15 cellular contexts compared by ENCODE assay signal in the genomic region with DNA sequence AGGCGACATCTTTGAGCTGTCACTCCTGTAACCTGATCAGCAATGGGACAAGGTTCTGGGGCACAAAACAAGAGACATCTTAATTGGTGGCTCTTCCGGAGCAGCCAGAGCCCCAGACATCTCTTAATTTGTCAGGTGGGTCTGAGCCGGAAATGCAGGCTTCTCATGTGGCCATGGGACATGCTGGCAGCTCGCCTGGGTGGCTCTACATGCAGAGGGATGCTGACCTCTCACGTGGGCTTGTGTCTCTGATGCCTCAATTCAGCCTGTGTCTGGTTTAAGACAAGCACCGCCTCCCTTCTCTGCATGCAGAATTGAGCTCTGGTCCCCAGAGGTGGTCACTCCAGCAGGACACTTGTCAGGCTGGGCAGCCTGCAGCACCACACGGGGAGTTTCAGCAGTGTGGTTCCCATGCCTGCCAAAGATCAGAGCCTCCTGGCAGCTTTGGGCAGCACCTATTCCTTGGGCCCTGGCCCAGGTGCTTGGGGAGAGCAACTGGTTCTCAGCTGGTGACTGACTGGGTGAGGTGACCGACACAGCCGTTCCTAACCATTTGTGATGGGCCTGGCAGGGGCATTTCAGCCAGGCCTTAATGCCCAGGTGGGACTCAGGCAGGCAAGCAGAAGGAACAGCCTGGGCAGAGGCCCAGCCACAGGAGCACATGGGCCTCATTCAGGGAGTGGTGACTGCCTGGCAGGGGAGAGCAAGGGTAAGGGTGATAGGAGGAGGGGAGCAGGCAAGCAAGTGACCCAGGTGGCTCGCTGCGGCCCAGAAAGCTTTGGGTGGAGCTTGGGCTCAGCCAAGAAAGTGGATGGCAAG. TPM values are rescaled to one million over a fixed set of nuclear protein-coding genes. Genes with fewer than 3 reads are reported as not detected.
DNase-seq lines count a peak whose midpoint lies in the region; ATAC-seq, FAIRE-seq and TF ChIP-seq lines count a peak whose summit lies in the region.
"Had no signal": no experiment of that assay in that cellular context is flagged by ENCODE, and none has a peak within 500 bp of the region (broad histone marks: within the 10 kb centered on the region; RNA-seq: fewer than 3 reads in every experiment).

No MANE protein-coding gene starts in this region.

- BruUV-seq in HepG2 (replicated peaks; lab: Mats Ljungman, UMichigan), result no TSS peak

- H3K4ac ChIP-seq in neuronal stem cell (ENCODE audit: low read length), result peak overlapping the region; percentile 66

- peak overlapping the region; percentile 44 for H3K18ac ChIP-seq in neuronal stem cell (ENCODE audit: low read length)

- WGBS in right lobe of liver (ENCODE audit: insufficient coverage, low coverage, low lambda C conversion rate, missing lambda C conversion rate), result 50% methylated on average over 1 of the region's 11 CpGs
- WGBS in HepG2 (ENCODE audit: low lambda C conversion rate), result 22% methylated on average over 4 of the region's 11 CpGs
- WGBS in neuronal stem cell (ENCODE audit: extremely low coverage in 2 of 2, insufficient read length in 2 of 2, insufficient replicate concordance in 1 of 2), 2 donors, result no CpG with 5 or more reads among the region's 11 CpGs

- H3K23ac ChIP-seq in neuronal stem cell (ENCODE audit: low read depth, low read length, poor library complexity), result no peak overlapping the region

- H3K14ac ChIP-seq in neuronal stem cell (ENCODE audit: low read length), result peak overlapping the region; percentile 21

- H3K9me3 ChIP-seq in right lobe of liver (no peaks in the 10 kb centered on the region), HepG2 (ENCODE audit: low read length) (no peaks in the 10 kb centered on the region), neuronal stem cell (replicated peaks in 1 of 2; ENCODE audit: control insufficient read depth in 2 of 2, insufficient read depth in 1 of 2, low read depth in 1 of 2, low read length in 2 of 2) (no peaks in the 10 kb centered on the region)

- DNase-seq in right lobe of liver (peak; percentile 11 to 40 (median 37)), HepG2 (ENCODE audit: low spot score) (no peak), neuronal stem cell (ENCODE audit: low spot score) (no peak), hepatic stellate cell (ENCODE audit: low spot score) (no peak)
- DNase-seq in activated CD8-positive, alpha-beta memory T cell treated with anti-CD3 and anti-CD28 coated beads, Interleukin-2, amount 50 U/mL, for 48 hours, result peak; percentile 29
- DNase-seq: activated naive CD4-positive, alpha-beta T cell treated with Interleukin-2 at 50 U/mL for 16 hours; brain microvascular endothelial cell; effector CD8-positive, alpha-beta T cell; GOT3; NCI-H187 treated with DMSO at 0.1 percent for 48 hours had no signal

- H2BK5ac ChIP-seq in neuronal stem cell (ENCODE audit: low read length), result no peak overlapping the region

- H3K36me3 ChIP-seq in right lobe of liver (no peaks in the 10 kb centered on the region), HepG2 (replicated peaks in 1 of 2; ENCODE audit: control insufficient read depth in 1 of 2, insufficient read depth in 2 of 2, low read length in 2 of 2) (no peaks in the 10 kb centered on the region), neuronal stem cell (replicated peaks in 1 of 2; ENCODE audit: control insufficient read depth in 2 of 2, insufficient read depth in 2 of 2, low read length in 2 of 2) (no peaks in the 10 kb centered on the region)
- H3K36me3 ChIP-seq: brain microvascular endothelial cell had no signal

- no peaks in the 10 kb centered on the region for H3K4me1 ChIP-seq in right lobe of liver
- H3K4me1 ChIP-seq in HepG2 (ENCODE audit: insufficient read depth, low read length), result no peaks in the 10 kb centered on the region
- peaks cover 0 to 6% of the 10 kb centered on the region in 2 donors for H3K4me1 ChIP-seq in neuronal stem cell (ENCODE audit: control insufficient read depth in 2 of 2, insufficient read depth in 1 of 2, low read depth in 1 of 2, low read length in 2 of 2)

- TF ChIP-seq CTCF in right lobe of liver (IDR thresholded peaks at IDR 0.05), result no peak
- no peak for TF ChIP-seq CTCF in HepG2 (CRISPR knock-in tag; IDR thresholded peaks at IDR 0.05)

- TF ChIP-seq EP300 in HepG2 (IDR thresholded peaks at IDR 0.05; ENCODE audit: low read depth in 2 of 2, low read length in 2 of 2), result no peak
- no peak for TF ChIP-seq EP300 in HepG2 (CRISPR knock-in tag; IDR thresholded peaks at IDR 0.05; ENCODE audit: borderline replicate concordance)

- FAIRE-seq in HepG2 (lab: Jason Lieb, UNC), result no peak

- H3K9ac ChIP-seq in HepG2 (ENCODE audit: insufficient read depth, low read depth, low read length) (no peak overlapping the region), neuronal stem cell (ENCODE audit: low read depth, low read length, poor library complexity) (peak overlapping the region; percentile 70)

- no peak overlapping the region for H2BK15ac ChIP-seq in neuronal stem cell (ENCODE audit: low read length)

- H3K79me2 ChIP-seq in HepG2 (ENCODE audit: insufficient read depth, low read length), result no peaks in the 10 kb centered on the region

- no peak for TF ChIP-seq RAD21 in HepG2 (CRISPR knock-in tag; IDR thresholded peaks at IDR 0.05)

- H2AFZ ChIP-seq in HepG2 (ENCODE audit: low read length) (no peak overlapping the region), neuronal stem cell (ENCODE audit: low read length) (no peak overlapping the region)

- peak overlapping the region; percentile 98 for H2AK5ac ChIP-seq in neuronal stem cell (ENCODE audit: low read depth, low read length)

- H3K79me1 ChIP-seq in neuronal stem cell (ENCODE audit: low read depth, low read length), result no peaks in the 10 kb centered on the region

- H2BK12ac ChIP-seq in neuronal stem cell (ENCODE audit: low read length), result no peak overlapping the region

- no peak overlapping the region for H4K91ac ChIP-seq in neuronal stem cell (ENCODE audit: low read depth, low read length, poor library complexity)

- no peak overlapping the region for H3K4me3 ChIP-seq in right lobe of liver
- no peak overlapping the region for H3K4me3 ChIP-seq in HepG2 (replicated peaks in 1 of 3; ENCODE audit: insufficient read depth in 1 of 3, low read depth in 2 of 3, low read length in 3 of 3)
- H3K4me3 ChIP-seq in neuronal stem cell (ENCODE audit: low read length in 2 of 2), result no peak overlapping the region
- H3K4me3 ChIP-seq: lung had no signal

- in situ Hi-C loops in HepG2 (cut with HindIII; ENCODE audit: extremely low pct_ligation_motif_present, low pct_unique_long_range_greater_than_20kb), result no loop called here

- POLR2A ChIA-PET in HepG2 (lab: Yijun Ruan, JAX), result no interaction called here

- H3K27ac ChIP-seq in right lobe of liver (no peak overlapping the region), HepG2 (ENCODE audit: extremely low read length, insufficient read depth, low read length) (no peak overlapping the region), neuronal stem cell (replicated peaks; ENCODE audit: low read length) (no peak overlapping the region)
- H3K27ac ChIP-seq: brain microvascular endothelial cell had no signal

- peak overlapping the region; percentile 16 for H2BK120ac ChIP-seq in neuronal stem cell (ENCODE audit: low read depth, low read length)

- TF ChIP-seq POLR2A in right lobe of liver (IDR thresholded peaks at IDR 0.05), result no peak
- no peak for TF ChIP-seq POLR2A in HepG2 (IDR thresholded peaks at IDR 0.05; ENCODE audit: insufficient read depth in 1 of 2, low read depth in 2 of 2, low read length in 2 of 2)

- peak in 1 of 4 donors; percentile 11 for ATAC-seq in right lobe of liver
- ATAC-seq in HepG2, result no peak; the same call in 1 of the 3 replicates
- ATAC-seq in GM21381 (IDR thresholded peaks at IDR 0.05; ENCODE audit: unreplicated experiment), result no peak
- no peak for ATAC-seq in HG02938 (IDR thresholded peaks at IDR 0.05; ENCODE audit: unreplicated experiment)

- CTCF ChIA-PET in HepG2 (lab: Yijun Ruan, JAX; ENCODE audit: low intra/inter-chr PET ratio, low total read pairs), result no interaction called here

- H3K27me3 ChIP-seq in right lobe of liver (no peaks in the 10 kb centered on the region), HepG2 (ENCODE audit: control insufficient read depth in 1 of 2, insufficient read depth in 2 of 2, low read length in 2 of 2) (peaks cover 0 to 11% of the 10 kb centered on the region in 2 experiments; a peak in 1 of 5 replicates), neuronal stem cell (ENCODE audit: control insufficient read depth in 3 of 3, insufficient read depth in 3 of 3, low read depth in 1 of 3, low read length in 3 of 3) (no peaks in the 10 kb centered on the region)
- H3K27me3 ChIP-seq: brain microvascular endothelial cell had no signal

- no peak overlapping the region for H3K4me2 ChIP-seq in HepG2 (ENCODE audit: low read depth, low read length)
- no peak overlapping the region for H3K4me2 ChIP-seq in neuronal stem cell (ENCODE audit: insufficient read depth, low read length, poor library complexity, severe bottlenecking)

- no peak overlapping the region for H4K8ac ChIP-seq in neuronal stem cell (ENCODE audit: low read depth, low read length)

- intact Hi-C loops in right lobe of liver (cut with DNase I) (no loop called here), HepG2 (cut with micrococcal nuclease; ENCODE audit: unreplicated experiment) (no loop called here)

- H4K20me1 ChIP-seq in HepG2 (ENCODE audit: insufficient read depth, low read length), result no peaks in the 10 kb centered on the region

RNA-seq across cellular contexts. Expression of a gene that starts 53.4 kb away (rescaled TPM):
- total RNA-seq in right lobe of liver, result not detected
- not detected in 2 replicates for total RNA-seq in HepG2 (2016; rRNA removed; fragmentation: Illumina TruSeq; extraction: Trizol)
- total RNA-seq in HepG2 (2016; cell fraction: cytosol; rRNA removed; fragmentation: Illumina TruSeq; extraction: Trizol; ENCODE audit: low read depth), result not detected in 2 replicates
- not detected in 2 replicates for total RNA-seq in HepG2 (2016; cell fraction: insoluble cytoplasmic fraction; rRNA removed; fragmentation: Illumina TruSeq; extraction: Trizol)
- total RNA-seq in HepG2 (2016; cell fraction: membrane; rRNA removed; fragmentation: Illumina TruSeq; extraction: Trizol), result not detected in 2 replicates
- not detected in 2 replicates for total RNA-seq in HepG2 (2016; cell fraction: nucleus; rRNA removed; fragmentation: Illumina TruSeq; extraction: Trizol)
- not detected in 2 replicates for polyA plus RNA-seq in HepG2 (2011; rRNA removed)
- polyA plus RNA-seq in HepG2 (2011; cell fraction: cytosol; rRNA removed), result not detected in 2 replicates
- not detected in 2 replicates for polyA plus RNA-seq in HepG2 (2011; cell fraction: nucleus; rRNA removed)
- polyA plus RNA-seq in HepG2 (2012), result not detected in 2 replicates
- polyA plus RNA-seq in HepG2 (2016; cell fraction: cytosol; fragmentation: Illumina TruSeq; extraction: Trizol; ENCODE audit: low read depth), result not detected in 2 replicates
- not detected in 2 replicates for polyA plus RNA-seq in HepG2 (2016; cell fraction: insoluble cytoplasmic fraction; fragmentation: Illumina TruSeq; extraction: Trizol; ENCODE audit: low read depth)
- not detected in 2 replicates for polyA plus RNA-seq in HepG2 (2016; cell fraction: membrane; fragmentation: Illumina TruSeq; extraction: Trizol; ENCODE audit: low read depth)
- not detected in 2 replicates for polyA plus RNA-seq in HepG2 (2016; cell fraction: nucleus; fragmentation: Illumina TruSeq; extraction: Trizol; ENCODE audit: insufficient read depth, low read depth)
- not detected in 2 replicates for polyA minus RNA-seq in HepG2 (2011; rRNA and poly(A)+ RNA removed; ENCODE audit: low replicate concordance)
- polyA minus RNA-seq in HepG2 (2011; cell fraction: cytosol; rRNA and poly(A)+ RNA removed), result not detected in 2 replicates
- polyA minus RNA-seq in HepG2 (2011; cell fraction: nucleus; rRNA and poly(A)+ RNA removed), result not detected in 2 replicates
- 0.04 TPM for polyA plus RNA-seq in neuronal stem cell (2013, experiment 1 of 2)
- 0.07 TPM for polyA plus RNA-seq in neuronal stem cell (2013, experiment 2 of 2)
- total RNA-seq: activated CD8-positive, alpha-beta memory T cell treated with anti-CD3 and anti-CD28 coated beads for 36 hours; lung; MCF 10A had no signal
- polyA plus RNA-seq: lung had no signal

Comparison
In these comparisons a context has a peak if more than half of its experiments do, and no peak if none do; other contexts are left out.
1. DNase-seq: peak in right lobe of liver (3 of 3) and activated CD8-positive, alpha-beta memory T cell treated with anti-CD3 and anti-CD28 coated beads, Interleukin-2, amount 50 U/mL, for 48 hours (single experiment); none in HepG2 (single experiment), neuronal stem cell (single experiment) and hepatic stellate cell (single experiment).